In the genomic region with DNA sequence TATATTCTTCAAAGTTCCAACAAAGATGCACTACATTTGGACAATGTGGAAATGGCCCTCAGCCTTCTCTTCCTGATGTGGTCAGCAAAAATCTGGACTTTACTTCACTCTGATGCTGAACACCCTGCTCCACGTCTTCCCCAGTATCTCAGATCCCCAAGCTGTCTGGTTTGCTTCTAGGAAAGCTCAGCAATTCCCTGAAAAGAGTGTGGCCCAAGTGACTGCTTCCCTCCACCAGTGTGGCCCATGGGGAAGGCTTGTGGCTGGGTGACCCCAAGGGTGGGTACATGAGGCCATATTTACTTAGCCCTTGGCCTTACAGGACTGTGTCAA, we compare ENCODE assay signal across 10 cellular contexts. TPM values are rescaled to one million over a fixed set of nuclear protein-coding genes. Genes with fewer than 3 reads are reported as not detected.
"Had no signal": no experiment of that assay in that cellular context is flagged by ENCODE, and none has a peak within 500 bp of the region (broad histone marks: within the 10 kb centered on the region; RNA-seq: fewer than 3 reads in every experiment).

No MANE protein-coding gene starts in this region.

RNA-seq across cellular contexts. Expression of gene FCGR2A, which starts 8.2 kb away (rescaled TPM):
- total RNA-seq: activated CD4-positive, alpha-beta T cell treated with anti-CD3 and anti-CD28 coated beads for 36 hours; activated naive CD4-positive, alpha-beta T cell treated with anti-CD3 and anti-CD28 coated beads for 36 hours; astrocyte; bronchial epithelial cell; chondrocyte; glomerular endothelial cell had no signal

RNA-seq across cellular contexts. Expression of gene HSPA6, which starts 10.9 kb away (rescaled TPM):
- polyA plus RNA-seq: naive thymus-derived CD4-positive, alpha-beta T cell had no signal

RNA-seq across cellular contexts. Expression of gene FCGR3A, which starts 36.2 kb away (rescaled TPM):
- total RNA-seq: activated CD4-positive, alpha-beta memory T cell treated with anti-CD3 and anti-CD28 coated beads for 36 hours; activated CD4-positive, alpha-beta T cell treated with anti-CD3 and anti-CD28 coated beads for 36 hours; activated T-helper 2 cell treated with anti-CD3 and anti-CD28 coated beads, Interferon-gamma antibody, Interleukin-2, Interleukin-4, amounts not matched to agents 10 μg/mL and 5 μg/mL and 100 μg/mL, durations not matched to agents 14 hours and 24 hours and 36 hours; astrocyte; bronchial epithelial cell; chondrocyte; glomerular endothelial cell; lung microvascular endothelial cell had no signal
